Comparison of ENCODE assay signal across 1 cellular context in genomic region chr6:104887350-104887749, GRCh38.
TF ChIP-seq lines count a peak whose summit lies in the region.

No MANE protein-coding gene starts in this region.

TF ChIP-seq in GM12878, 131 proteins besides CTCF, POLR2A, EP300 and RAD21 (continued from another document):
- TF ChIP-seq HSF1 (IDR thresholded peaks at IDR 0.05; ENCODE audit: low read depth, low read length) (no peak), REST (IDR thresholded peaks at IDR 0.05; ENCODE audit: low read depth, low read length) (peak; percentile 90), TARDBP (IDR thresholded peaks at IDR 0.05; ENCODE audit: borderline replicate concordance) (no peak), GABPA (IDR thresholded peaks at IDR 0.05; ENCODE audit: low read depth) (no peak), BHLHE40 (IDR thresholded peaks at IDR 0.05; ENCODE audit: borderline replicate concordance in 1 of 2, low read depth in 2 of 2, low read length in 1 of 2) (peak; percentile 88 to 89)
